Comparison of ENCODE assay signal across 9 cellular contexts in the genomic region with DNA sequence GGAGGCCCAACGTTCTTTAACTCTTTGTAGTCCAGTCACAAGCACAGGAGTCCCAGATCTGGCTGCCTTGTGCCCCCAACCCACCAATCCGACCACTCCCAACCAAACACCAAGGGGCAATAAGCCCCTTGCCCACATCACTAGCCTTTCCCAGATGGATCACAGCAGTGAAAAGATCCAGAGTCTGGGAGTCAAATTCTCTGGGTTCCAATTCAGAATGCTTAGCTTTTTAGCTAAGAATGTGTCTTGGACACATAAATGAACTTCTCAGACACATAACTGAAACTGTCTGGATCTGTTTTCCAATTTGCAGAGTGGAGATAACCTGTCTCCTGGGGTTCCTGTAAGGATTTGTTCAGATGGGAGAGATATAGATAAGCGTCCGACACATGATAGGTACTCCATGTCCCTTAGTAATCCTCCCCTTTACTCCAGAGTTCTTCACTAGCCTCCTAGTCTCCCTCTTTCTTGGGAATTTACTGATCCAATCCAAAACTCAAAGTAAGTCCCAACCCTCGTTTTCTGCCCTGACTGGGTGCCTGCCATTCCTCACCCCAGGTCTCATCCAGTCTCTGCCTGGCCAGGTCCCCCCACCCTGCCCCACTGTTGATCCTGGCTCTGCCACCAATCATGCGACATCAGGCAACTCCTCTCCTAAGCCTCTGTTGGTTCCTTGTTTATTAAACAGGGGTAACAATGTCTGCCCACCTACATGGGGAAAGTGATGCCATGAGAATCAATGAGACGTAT. TPM values are rescaled to one million over a fixed set of nuclear protein-coding genes. Genes with fewer than 3 reads are reported as not detected.
DNase-seq lines count a peak whose midpoint lies in the region; ATAC-seq, FAIRE-seq and TF ChIP-seq lines count a peak whose summit lies in the region.
"Had no signal": no experiment of that assay in that cellular context is flagged by ENCODE, and none has a peak within 500 bp of the region (broad histone marks: within the 10 kb centered on the region; RNA-seq: fewer than 3 reads in every experiment).

No MANE protein-coding gene starts in this region.

- WGBS in heart left ventricle, 4 donors = 34 to 44% (median 38%) methylated on average over 7 of the region's 7 CpGs

- TF ChIP-seq POLR2A in heart left ventricle (IDR thresholded peaks at IDR 0.05) (no peak), H54 (IDR thresholded peaks at IDR 0.05; ENCODE audit: low read depth, low read length) (no peak)

- H3K27me3 ChIP-seq in heart left ventricle (no peaks in the 10 kb centered on the region), dorsolateral prefrontal cortex (peaks cover 0 to 1% (median 0%) of the 10 kb centered on the region in 45 donors)

- TF ChIP-seq CTCF in heart left ventricle (IDR thresholded peaks at IDR 0.05) (no peak), dorsolateral prefrontal cortex (IDR thresholded peaks at IDR 0.05 in 54 of 56, conservative IDR thresholded peaks at IDR 0.05 in 2 of 56; ENCODE audit: low read depth in 1 of 56, partially characterized antibody in 56 of 56) (no peak), mucosa of descending colon (IDR thresholded peaks at IDR 0.05) (no peak)

- intact Hi-C loops in heart left ventricle (cut with DNase I) = loop anchor here in 5 of 10 donors (2.0 to 10.0 kb wide), 4 partner anchors 20 to 212 kb away; partner anchors contain the start of genes LTBR (in 2 of the 5) and IFFO1 (in 1 of the 5)
- intact Hi-C loops in Right ventricle myocardium inferior (cut with DNase I) = no loop called here
- intact Hi-C loops in dorsolateral prefrontal cortex (cut with DNase I) = no loop called here
- intact Hi-C loops in mucosa of descending colon (cut with DNase I, micrococcal nuclease) = no loop called here

- DNase-seq in heart left ventricle (no peak), Right ventricle myocardium inferior (ENCODE audit: missing footprints) (no peak), dorsolateral prefrontal cortex (no peak), mucosa of descending colon (no peak), H54 (ENCODE audit: insufficient read length, low spot score) (no peak), NCI-H748 treated with DMSO at 0.1 percent for 48 hours (lab: John Stamatoyannopoulos, UW) (no peak), NCI-H2029 treated with DMSO at 0.1 percent for 48 hours (lab: John Stamatoyannopoulos, UW) (no peak)
- DNase-seq: NCI-H1930 had no signal

- peak overlapping the region; percentile 90 to 100 (median 98) for H3K27ac ChIP-seq in heart left ventricle
- peak overlapping the region in 56 of 59 donors; percentile 52 to 99 (median 92) for H3K27ac ChIP-seq in dorsolateral prefrontal cortex

- FAIRE-seq in H54 (lab: Jason Lieb, UNC) = no peak

- H3K4me3 ChIP-seq in heart left ventricle = peak overlapping the region; percentile 69 to 100 (median 84)
- H3K4me3 ChIP-seq in dorsolateral prefrontal cortex = peak overlapping the region in 58 of 59 donors; percentile 53 to 90 (median 73)
- peak overlapping the region; percentile 65 for H3K4me3 ChIP-seq in mucosa of descending colon

- peaks cover 0 to 12% (median 0%) of the 10 kb centered on the region in 9 donors for H3K36me3 ChIP-seq in heart left ventricle
- H3K36me3 ChIP-seq in mucosa of descending colon (ENCODE audit: low read depth) = no peaks in the 10 kb centered on the region

- H3K9me3 ChIP-seq in heart left ventricle (no peaks in the 10 kb centered on the region), mucosa of descending colon (no peaks in the 10 kb centered on the region)

- H3K4me1 ChIP-seq in heart left ventricle = peaks cover 4 to 72% (median 63%) of the 10 kb centered on the region in 12 donors
- peaks cover 34% of the 10 kb centered on the region for H3K4me1 ChIP-seq in mucosa of descending colon (ENCODE audit: low read depth)

- ATAC-seq in heart left ventricle (no peak), Right ventricle myocardium inferior (no peak), mucosa of descending colon (no peak), HG03039 (IDR thresholded peaks at IDR 0.05; ENCODE audit: unreplicated experiment) (no peak)

RNA-seq across cellular contexts. Expression of gene TNFRSF1A, which starts 0.4 kb away (rescaled TPM):
- 100 to 1,000 TPM in 2 of 9 donors, 10 to 100 TPM in 7; 37.2 to 141 (median 54.2) TPM for total RNA-seq in heart left ventricle
- 10 to 100 TPM; 23.7 to 91.8 TPM for polyA plus RNA-seq in heart left ventricle
- 59.8 TPM for total RNA-seq in Right ventricle myocardium inferior
- total RNA-seq in dorsolateral prefrontal cortex = 100 to 1,000 TPM in 1 of 120 experiments, 10 to 100 TPM in 119; 16.4 to 101 (median 39.3) TPM
- 100 to 1,000 TPM; 166 to 237 (median 211) TPM for total RNA-seq in mucosa of descending colon

RNA-seq across cellular contexts. Expression of gene PLEKHG6, which starts 31.8 kb away (rescaled TPM):
- total RNA-seq in heart left ventricle = 1 to 10 TPM in 1 of 9 donors, under 1 TPM in 2, not detected in 6; 0.16 to 2.8 (median 0.43) TPM
- under 1 TPM; 0.11 to 0.33 TPM for polyA plus RNA-seq in heart left ventricle
- 0.49 TPM for total RNA-seq in Right ventricle myocardium inferior
- total RNA-seq in dorsolateral prefrontal cortex = under 1 TPM in 1 of 120 experiments, not detected in 119; 0.39 TPM
- 100 to 1,000 TPM in 2 of 3 donors, 10 to 100 TPM in 1; 90.4 to 190 (median 128) TPM for total RNA-seq in mucosa of descending colon

RNA-seq across cellular contexts. Expression of gene SCNN1A, which starts 33.0 kb away (rescaled TPM):
- total RNA-seq in heart left ventricle = 1 to 10 TPM in 1 of 9 donors, under 1 TPM in 4, not detected in 4; 0.35 to 3.9 (median 0.55) TPM
- polyA plus RNA-seq in heart left ventricle = under 1 TPM; 0.11 to 0.15 TPM
- total RNA-seq in Right ventricle myocardium inferior = 0.46 TPM
- 1 to 10 TPM in 24 of 120 experiments, under 1 TPM in 28, not detected in 68; 0.23 to 4.8 (median 0.89) TPM for total RNA-seq in dorsolateral prefrontal cortex
- total RNA-seq in mucosa of descending colon = 100 to 1,000 TPM; 130 to 402 (median 386) TPM

RNA-seq across cellular contexts. Expression of gene LTBR, which starts 41.6 kb away (rescaled TPM):
- total RNA-seq in heart left ventricle (10 to 100 TPM; 16.0 to 83.4 (median 26.2) TPM), Right ventricle myocardium inferior (34.3 TPM), dorsolateral prefrontal cortex (10 to 100 TPM in 100 of 120 experiments, 1 to 10 TPM in 20; 4.6 to 36.0 (median 16.2) TPM), mucosa of descending colon (100 to 1,000 TPM; 114 to 142 (median 135) TPM)
- polyA plus RNA-seq in heart left ventricle = 10 to 100 TPM; 22.8 to 41.8 TPM

Comparison
In these comparisons a context has a peak if more than half of its experiments do, and no peak if none do; other contexts are left out.
1. RNA of gene PLEKHG6, which starts 31.8 kb away (total RNA-seq): 90.4 to 190 TPM in mucosa of descending colon; 0.49 TPM in Right ventricle myocardium inferior (single experiment), 0.16 to 2.8 TPM in heart left ventricle and 0.39 TPM in dorsolateral prefrontal cortex; every median in the first group is over 10 times any median in the second.
2. RNA of gene SCNN1A, which starts 33.0 kb away (total RNA-seq): 130 to 402 TPM in mucosa of descending colon; 0.46 TPM in Right ventricle myocardium inferior (single experiment), 0.35 to 3.9 TPM in heart left ventricle and 0.23 to 4.8 TPM in dorsolateral prefrontal cortex; every median in the first group is over 10 times any median in the second.
3. Peak in every context shown above with its lines, with median percentiles within 50 percentile points of each other: H3K4me3 ChIP-seq.